Comparison of ENCODE assay signal across 21 cellular contexts in genomic region chr7:105920766-105921165, GRCh38. TPM values are rescaled to one million over a fixed set of nuclear protein-coding genes. Genes with fewer than 3 reads are reported as not detected.
"Had no signal": no experiment of that assay in that cellular context is flagged by ENCODE, and none has a peak within 500 bp of the region (broad histone marks: within the 10 kb centered on the region; RNA-seq: fewer than 3 reads in every experiment).

No MANE protein-coding gene starts in this region.

- ATAC-seq: activated CD8-positive, alpha-beta T cell treated with anti-CD3 and anti-CD28 coated beads for 36 hours; activated naive CD8-positive, alpha-beta T cell treated with anti-CD3 and anti-CD28 coated beads, Interleukin-2, amount 50 U/mL, for 24 hours; activated T-cell treated with anti-CD3 and anti-CD28 coated beads, Interleukin-2, amount 50 U/mL, for 4 hours; gastroesophageal sphincter; heart right ventricle; lower lobe of right lung; natural killer cell treated with Interleukin-12 subunit alpha and Interleukin-12 subunit beta and Interleukin-15 and Interleukin-18, amount 100 ng/mL, for 72 hours had no signal

- H3K4me3 Mint-ChIP-seq: activated CD4-positive, alpha-beta T cell treated with anti-CD3 and anti-CD28 coated beads, Interleukin-2, amount 10 ng/mL, durations not matched to agents 24 days and 14 days; activated CD8-positive, alpha-beta T cell treated with anti-CD3 and anti-CD28 coated beads for 36 hours; activated naive CD4-positive, alpha-beta T cell treated with anti-CD3 and anti-CD28 coated beads, Interleukin-2, amount 10 ng/mL, durations not matched to agents 7 days and 5 days; activated naive CD8-positive, alpha-beta T cell treated with anti-CD3 and anti-CD28 coated beads, Interleukin-2, amount 50 U/mL, for 24 hours; activated T-cell treated with anti-CD3 and anti-CD28 coated beads, Interleukin-2, amount 50 U/mL, for 4 hours; dendritic cell treated with granulocyte-macrophage colony-stimulating factor and Interleukin-4, amounts not matched to agents 40 ng/mL and 50 ng/mL, for 4 days; natural killer cell treated with Interleukin-12 subunit alpha and Interleukin-12 subunit beta and Interleukin-15 and Interleukin-18, amount 100 ng/mL, for 72 hours had no signal

- DNase-seq: activated CD4-positive, alpha-beta T cell treated with anti-CD3 and anti-CD28 coated beads, Interleukin-2, amount 10 ng/mL, durations not matched to agents 24 days and 14 days; activated CD8-positive, alpha-beta T cell treated with anti-CD3 and anti-CD28 coated beads for 36 hours; activated effector memory CD4-positive, alpha-beta T cell treated with Interleukin-2 at 50 U/mL for 16 hours; activated naive CD4-positive, alpha-beta T cell treated with anti-CD3 and anti-CD28 coated beads, Interleukin-2, amount 10 ng/mL, durations not matched to agents 7 days and 5 days; activated naive CD8-positive, alpha-beta T cell treated with anti-CD3 and anti-CD28 coated beads, Interleukin-2, amount 50 U/mL, for 24 hours; activated T-cell treated with anti-CD3 and anti-CD28 coated beads, Interleukin-2, amount 50 U/mL, for 4 hours; aorta; effector CD8-positive, alpha-beta T cell; heart right ventricle; left colon; lower lobe of right lung; retina; stimulated activated CD8-positive, alpha-beta memory T cell treated with anti-CD3 and anti-CD28 coated beads, Interleukin-4, amount 100 ng/mL, for 48 hours; stimulated activated naive CD4-positive, alpha-beta T cell; T-helper 1 cell; T-helper 9 cell; thyroid gland had no signal

- H3K9me3 Mint-ChIP-seq: activated naive CD8-positive, alpha-beta T cell treated with anti-CD3 and anti-CD28 coated beads, Interleukin-2, amount 50 U/mL, for 24 hours; natural killer cell treated with Interleukin-12 subunit alpha and Interleukin-12 subunit beta and Interleukin-15 and Interleukin-18, amount 100 ng/mL, for 72 hours had no signal

- H3K4me1 ChIP-seq: esophagus muscularis mucosa, gastroesophageal sphincter, heart right ventricle, lower lobe of right lung had no signal

- H3K4me3 ChIP-seq: esophagus muscularis mucosa, gastroesophageal sphincter, heart right ventricle, lower lobe of right lung, thyroid gland had no signal

- H3K36me3 ChIP-seq: lower lobe of right lung, thyroid gland had no signal

- H3K27ac Mint-ChIP-seq: activated CD4-positive, alpha-beta T cell treated with anti-CD3 and anti-CD28 coated beads, Interleukin-2, amount 10 ng/mL, durations not matched to agents 24 days and 14 days; activated CD8-positive, alpha-beta T cell treated with anti-CD3 and anti-CD28 coated beads for 36 hours; activated naive CD4-positive, alpha-beta T cell treated with anti-CD3 and anti-CD28 coated beads, Interleukin-2, amount 10 ng/mL, durations not matched to agents 7 days and 5 days; activated naive CD8-positive, alpha-beta T cell treated with anti-CD3 and anti-CD28 coated beads, Interleukin-2, amount 50 U/mL, for 24 hours; dendritic cell treated with granulocyte-macrophage colony-stimulating factor and Interleukin-4, amounts not matched to agents 40 ng/mL and 50 ng/mL, for 4 days; natural killer cell treated with Interleukin-12 subunit alpha and Interleukin-12 subunit beta and Interleukin-15 and Interleukin-18, amount 100 ng/mL, for 72 hours had no signal

- H3K27me3 Mint-ChIP-seq: activated CD8-positive, alpha-beta T cell treated with anti-CD3 and anti-CD28 coated beads for 36 hours; activated naive CD4-positive, alpha-beta T cell treated with anti-CD3 and anti-CD28 coated beads, Interleukin-2, amount 10 ng/mL, durations not matched to agents 7 days and 5 days; activated naive CD8-positive, alpha-beta T cell treated with anti-CD3 and anti-CD28 coated beads, Interleukin-2, amount 50 U/mL, for 24 hours had no signal

- H3K27me3 ChIP-seq: esophagus muscularis mucosa, gastroesophageal sphincter, heart right ventricle, thyroid gland had no signal

- H3K27ac ChIP-seq: esophagus muscularis mucosa, gastroesophageal sphincter, heart right ventricle, lower lobe of right lung, thyroid gland had no signal

RNA-seq across cellular contexts. Expression of gene CDHR3, which starts 42.3 kb away (rescaled TPM):
- total RNA-seq: natural killer cell treated with Interleukin-12 subunit alpha and Interleukin-12 subunit beta and Interleukin-15 and Interleukin-18, amount 100 ng/mL, for 72 hours had no signal
